Comparison of ENCODE assay signal across 1 cellular context in genomic region chr14:75553761-75554160, GRCh38.
A peak's percentile ranks its signal among the peaks of the same experiment; 100 is the strongest.
TF ChIP-seq lines count a peak whose summit lies in the region.

No MANE protein-coding gene starts in this region.

TF ChIP-seq in SK-N-SH treated with all-trans-retinoic acid at 6 μM for 48 hours, 23 proteins besides CTCF, POLR2A, EP300 and RAD21 (continued from another document):
- TF ChIP-seq TSHZ2 (CRISPR knock-in tag; IDR thresholded peaks at IDR 0.05) (0 out of 2 replicates have a peak, but pooled peaks have one; percentile 26), TOX (CRISPR knock-in tag; IDR thresholded peaks at IDR 0.05; ENCODE audit: borderline replicate concordance) (no peak), PATZ1 (CRISPR knock-in tag; IDR thresholded peaks at IDR 0.05; ENCODE audit: borderline replicate concordance) (no peak), ISL1 (CRISPR knock-in tag; IDR thresholded peaks at IDR 0.05) (no peak), GLIS3 (CRISPR knock-in tag; IDR thresholded peaks at IDR 0.05) (no peak), TCF4 (CRISPR knock-in tag; IDR thresholded peaks at IDR 0.05; ENCODE audit: borderline replicate concordance) (peak; percentile 75), ZNF70 (CRISPR knock-in tag; IDR thresholded peaks at IDR 0.05) (no peak)
TF ChIP-seq in SK-N-SH treated with all-trans-retinoic acid at 6 μM for 48 hours: peak in this region for 3.
